ENCODE assay signal across 27 cellular contexts in genomic region chr3:124609402-124609801, GRCh38.
A peak's percentile ranks its signal among the peaks of the same experiment; 100 is the strongest.
DNase-seq lines count a peak whose midpoint lies in the region; FAIRE-seq and TF ChIP-seq lines count a peak whose summit lies in the region.
"Had no signal": no experiment of that assay in that cellular context is flagged by ENCODE, and none has a peak within 500 bp of the region (broad histone marks: within the 10 kb centered on the region; RNA-seq: fewer than 3 reads in every experiment).

No MANE protein-coding gene starts in this region.

- peaks cover 4 to 12% of the 10 kb centered on the region in 2 experiments for H3K27me3 ChIP-seq in mesenchymal stem cell (ENCODE audit: control insufficient read depth in 1 of 2, insufficient read depth in 1 of 2, low read length in 2 of 2)
- no peaks in the 10 kb centered on the region for H3K27me3 ChIP-seq in small intestine (ENCODE audit: control insufficient read depth in 2 of 2, insufficient read depth in 2 of 2, low read length in 2 of 2)
- H3K27me3 ChIP-seq: BLaER1 treated with 17β-estradiol and CSF1 and Interleukin-3, amounts not matched to agents 10 nM and 100 nM; SJSA1 had no signal

- no peak overlapping the region for H4K8ac ChIP-seq in mesenchymal stem cell (ENCODE audit: low read length)

- no peak overlapping the region for H3K14ac ChIP-seq in mesenchymal stem cell (ENCODE audit: low read length in 2 of 2)

- no peak overlapping the region for H3K18ac ChIP-seq in mesenchymal stem cell (ENCODE audit: low read depth in 1 of 2, low read length in 2 of 2)

- no peak for TF ChIP-seq CTCF in epithelial cell of esophagus (IDR thresholded peaks at IDR 0.05; ENCODE audit: insufficient read depth, low read depth, low read length, missing control alignments)

- H4K91ac ChIP-seq in mesenchymal stem cell (ENCODE audit: low read length), result no peak overlapping the region

- H3K4me2 ChIP-seq in mesenchymal stem cell (ENCODE audit: low read length, poor library complexity, severe bottlenecking), result no peak overlapping the region
- H3K4me2 ChIP-seq: BLaER1 treated with 17β-estradiol and CSF1 and Interleukin-3, amounts not matched to agents 10 nM and 100 nM; PC-9 had no signal

- H3K27ac ChIP-seq in mesenchymal stem cell (ENCODE audit: low read length, poor library complexity, severe bottlenecking) (no peak overlapping the region), small intestine (ENCODE audit: low read depth in 1 of 2, low read length in 1 of 2) (peak overlapping the region in 1 of 2 donors; percentile 28)
- H3K27ac ChIP-seq: BLaER1 treated with 17β-estradiol and CSF1 and Interleukin-3, amounts not matched to agents 10 nM and 100 nM; PC-9; SJSA1 had no signal

- 86% methylated on average over 3 of the region's 3 CpGs for WGBS in mesenchymal stem cell
- 44 to 73% (median 53%) methylated on average over 3 of the region's 3 CpGs for WGBS in small intestine, 3 donors

- no peaks in the 10 kb centered on the region for H3K79me1 ChIP-seq in mesenchymal stem cell (replicated peaks; ENCODE audit: low read length, poor library complexity, severe bottlenecking)

- H2BK12ac ChIP-seq in mesenchymal stem cell (ENCODE audit: low read length in 2 of 2), result no peak overlapping the region

- H3K36me3 ChIP-seq in mesenchymal stem cell (ENCODE audit: control insufficient read depth in 1 of 2, insufficient read depth in 2 of 2, low read depth in 1 of 2, low read length in 2 of 2) (no peaks in the 10 kb centered on the region), small intestine (ENCODE audit: control insufficient read depth in 2 of 2, insufficient read depth in 2 of 2, low read length in 2 of 2) (no peaks in the 10 kb centered on the region)
- H3K36me3 ChIP-seq: BLaER1 treated with 17β-estradiol and CSF1 and Interleukin-3, amounts not matched to agents 10 nM and 100 nM; SJSA1 had no signal

- H3K23ac ChIP-seq in mesenchymal stem cell (ENCODE audit: low read length in 2 of 2), result no peak overlapping the region

- FAIRE-seq in small intestine (lab: Jason Lieb, UNC), result no peak
- FAIRE-seq: GM12891, GM19239, HTR-8/SVneo had no signal

- no peak overlapping the region for H3K4ac ChIP-seq in mesenchymal stem cell (ENCODE audit: low read depth in 1 of 2, low read length in 2 of 2)

- H3K4me1 ChIP-seq in mesenchymal stem cell (ENCODE audit: control insufficient read depth, insufficient read depth, low read depth, low read length), result no peaks in the 10 kb centered on the region
- peaks cover 0 to 8% of the 10 kb centered on the region in 2 donors for H3K4me1 ChIP-seq in small intestine (ENCODE audit: control insufficient read depth in 2 of 2, insufficient read depth in 1 of 2, low read depth in 1 of 2, low read length in 1 of 2)
- H3K4me1 ChIP-seq: BLaER1 treated with 17β-estradiol and CSF1 and Interleukin-3, amounts not matched to agents 10 nM and 100 nM had no signal

- no peak overlapping the region for H2BK5ac ChIP-seq in mesenchymal stem cell (ENCODE audit: low read depth, low read length, poor library complexity, severe bottlenecking)

- H3K9ac ChIP-seq in mesenchymal stem cell (ENCODE audit: low read length), result no peak overlapping the region
- H3K9ac ChIP-seq: BLaER1 treated with 17β-estradiol and CSF1 and Interleukin-3, amounts not matched to agents 10 nM and 100 nM had no signal

- no peak overlapping the region for H2BK120ac ChIP-seq in mesenchymal stem cell (ENCODE audit: low read depth, low read length)

- H3K4me3 ChIP-seq in epithelial cell of esophagus (ENCODE audit: low read length), result no peak overlapping the region
- no peak overlapping the region for H3K4me3 ChIP-seq in mesenchymal stem cell (ENCODE audit: insufficient read depth in 1 of 2, low read depth in 1 of 2, low read length in 2 of 2)
- no peak overlapping the region for H3K4me3 ChIP-seq in small intestine (ENCODE audit: low read depth in 1 of 2, low read length in 2 of 2)
- H3K4me3 ChIP-seq: BLaER1 treated with 17β-estradiol and CSF1 and Interleukin-3, amounts not matched to agents 10 nM and 100 nM; PC-9; SJSA1 had no signal

- H2AK5ac ChIP-seq in mesenchymal stem cell (ENCODE audit: low read length, severe bottlenecking), result no peak overlapping the region

- no peak overlapping the region for H2AFZ ChIP-seq in mesenchymal stem cell (ENCODE audit: low read depth, low read length)
- H2AFZ ChIP-seq: PC-9 had no signal

- DNase-seq in EH (ENCODE audit: low read depth), result peak; percentile 15
- peak; percentile 45 for DNase-seq in epithelial cell of esophagus (ENCODE audit: low read depth)
- peak; percentile 14 for DNase-seq in mesenchymal stem cell
- peak; percentile 79 for DNase-seq in small intestine
- no peak for DNase-seq in GDM1 (lab: John Stamatoyannopoulos, UW)
- DNase-seq in NCI-H748 treated with DMSO at 0.1 percent for 48 hours (lab: John Stamatoyannopoulos, UW), result no peak
- DNase-seq in RPMI8226, result no peak
- DNase-seq in NCI-H69 (lab: John Stamatoyannopoulos, UW), result no peak
- DNase-seq: AML-193; CD4-positive, alpha-beta memory T cell; COR-L47; EL; GF-D8; H7; KBM-7; MV-4-11; NCI-H1105; NCI-H2029; NCI-H446; NCI-H524 treated with DMSO at 0.1 percent for 48 hours; PC-9; Right ventricle myocardium superior had no signal

- H3K9me3 ChIP-seq in mesenchymal stem cell (ENCODE audit: control insufficient read depth, low read length) (no peaks in the 10 kb centered on the region), small intestine (ENCODE audit: control insufficient read depth, low read depth) (no peaks in the 10 kb centered on the region)
- H3K9me3 ChIP-seq: BLaER1 treated with 17β-estradiol and CSF1 and Interleukin-3, amounts not matched to agents 10 nM and 100 nM; SJSA1 had no signal

- H2BK15ac ChIP-seq in mesenchymal stem cell (ENCODE audit: low read depth, poor library complexity, severe bottlenecking), result no peak overlapping the region

Comparison
In these comparisons a context has a peak if more than half of its experiments do, and no peak if none do; other contexts are left out.
1. DNase-seq: peak in EH (single experiment), epithelial cell of esophagus (single experiment), mesenchymal stem cell (single experiment) and small intestine (single experiment); none in GDM1 (single experiment), NCI-H748 treated with DMSO at 0.1 percent for 48 hours (single experiment), RPMI8226 (single experiment) and NCI-H69 (single experiment).